1 cellular context compared by ENCODE assay signal in the genomic region with DNA sequence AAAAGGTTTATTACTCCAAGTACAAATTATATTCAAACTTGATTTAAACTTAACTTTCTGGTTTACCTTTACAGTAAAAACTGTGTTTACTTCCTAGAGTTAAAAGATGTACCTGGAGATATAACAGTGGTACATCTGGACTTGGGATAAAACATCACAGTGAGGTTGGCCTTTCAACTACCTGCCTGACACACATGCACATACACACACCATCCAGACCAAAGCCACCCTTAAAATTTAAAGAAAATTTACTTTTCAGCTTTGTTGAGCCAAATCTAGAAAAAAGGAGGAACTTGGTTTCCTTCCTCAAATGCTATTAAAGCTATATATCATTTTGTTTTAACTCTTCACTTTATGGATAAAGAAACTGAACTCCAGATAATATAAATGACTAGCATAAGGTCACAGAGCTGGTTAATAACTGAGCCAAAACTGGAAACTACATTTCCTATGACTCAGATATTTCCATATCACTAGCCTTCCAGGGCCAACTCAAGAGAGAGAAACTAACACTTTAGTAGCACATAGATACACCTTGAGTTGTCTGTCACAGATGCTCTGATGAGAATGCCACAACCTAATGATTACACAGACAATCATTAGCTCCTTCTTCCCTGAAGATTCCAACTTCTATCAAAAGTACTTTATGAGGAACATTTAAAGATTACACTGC.
TF ChIP-seq lines count a peak whose summit lies in the region.

No MANE protein-coding gene starts in this region.

TF ChIP-seq in K562, 482 proteins besides CTCF, POLR2A, EP300 and RAD21 (continued from another document):
- TF ChIP-seq, protein P1, sequence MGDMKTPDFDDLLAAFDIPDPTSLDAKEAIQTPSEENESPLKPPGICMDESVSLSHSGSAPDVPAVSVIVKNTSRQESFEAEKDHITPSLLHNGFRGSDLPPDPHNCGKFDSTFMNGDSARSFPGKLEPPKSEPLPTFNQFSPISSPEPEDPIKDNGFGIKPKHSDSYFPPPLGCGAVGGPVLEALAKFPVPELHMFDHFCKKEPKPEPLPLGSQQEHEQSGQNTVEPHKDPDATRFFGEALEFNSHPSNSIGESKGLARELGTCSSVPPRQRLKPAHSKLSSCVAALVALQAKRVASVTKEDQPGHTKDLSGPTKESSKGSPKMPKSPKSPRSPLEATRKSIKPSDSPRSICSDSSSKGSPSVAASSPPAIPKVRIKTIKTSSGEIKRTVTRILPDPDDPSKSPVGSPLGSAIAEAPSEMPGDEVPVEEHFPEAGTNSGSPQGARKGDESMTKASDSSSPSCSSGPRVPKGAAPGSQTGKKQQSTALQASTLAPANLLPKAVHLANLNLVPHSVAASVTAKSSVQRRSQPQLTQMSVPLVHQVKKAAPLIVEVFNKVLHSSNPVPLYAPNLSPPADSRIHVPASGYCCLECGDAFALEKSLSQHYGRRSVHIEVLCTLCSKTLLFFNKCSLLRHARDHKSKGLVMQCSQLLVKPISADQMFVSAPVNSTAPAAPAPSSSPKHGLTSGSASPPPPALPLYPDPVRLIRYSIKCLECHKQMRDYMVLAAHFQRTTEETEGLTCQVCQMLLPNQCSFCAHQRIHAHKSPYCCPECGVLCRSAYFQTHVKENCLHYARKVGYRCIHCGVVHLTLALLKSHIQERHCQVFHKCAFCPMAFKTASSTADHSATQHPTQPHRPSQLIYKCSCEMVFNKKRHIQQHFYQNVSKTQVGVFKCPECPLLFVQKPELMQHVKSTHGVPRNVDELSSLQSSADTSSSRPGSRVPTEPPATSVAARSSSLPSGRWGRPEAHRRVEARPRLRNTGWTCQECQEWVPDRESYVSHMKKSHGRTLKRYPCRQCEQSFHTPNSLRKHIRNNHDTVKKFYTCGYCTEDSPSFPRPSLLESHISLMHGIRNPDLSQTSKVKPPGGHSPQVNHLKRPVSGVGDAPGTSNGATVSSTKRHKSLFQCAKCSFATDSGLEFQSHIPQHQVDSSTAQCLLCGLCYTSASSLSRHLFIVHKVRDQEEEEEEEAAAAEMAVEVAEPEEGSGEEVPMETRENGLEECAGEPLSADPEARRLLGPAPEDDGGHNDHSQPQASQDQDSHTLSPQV (IDR thresholded peaks at IDR 0.05): no peak; the same call in 1 of the 2 replicates
- TF ChIP-seq TEAD4 (IDR thresholded peaks at IDR 0.05; ENCODE audit: low read length): peak; percentile 54; the same call in 1 of the 2 replicates
- no peak for TF ChIP-seq TEAD4 (CRISPR knock-in tag; IDR thresholded peaks at IDR 0.05; ENCODE audit: borderline replicate concordance)
- no peak for TF ChIP-seq SAFB (IDR thresholded peaks at IDR 0.05; ENCODE audit: borderline replicate concordance, low read depth, low read length)
- TF ChIP-seq, protein P2, sequence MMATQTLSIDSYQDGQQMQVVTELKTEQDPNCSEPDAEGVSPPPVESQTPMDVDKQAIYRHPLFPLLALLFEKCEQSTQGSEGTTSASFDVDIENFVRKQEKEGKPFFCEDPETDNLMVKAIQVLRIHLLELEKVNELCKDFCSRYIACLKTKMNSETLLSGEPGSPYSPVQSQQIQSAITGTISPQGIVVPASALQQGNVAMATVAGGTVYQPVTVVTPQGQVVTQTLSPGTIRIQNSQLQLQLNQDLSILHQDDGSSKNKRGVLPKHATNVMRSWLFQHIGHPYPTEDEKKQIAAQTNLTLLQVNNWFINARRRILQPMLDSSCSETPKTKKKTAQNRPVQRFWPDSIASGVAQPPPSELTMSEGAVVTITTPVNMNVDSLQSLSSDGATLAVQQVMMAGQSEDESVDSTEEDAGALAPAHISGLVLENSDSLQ (IDR thresholded peaks at IDR 0.05): peak; percentile 61
- no peak for TF ChIP-seq LARP7 (IDR thresholded peaks at IDR 0.05)
- TF ChIP-seq, protein P3, sequence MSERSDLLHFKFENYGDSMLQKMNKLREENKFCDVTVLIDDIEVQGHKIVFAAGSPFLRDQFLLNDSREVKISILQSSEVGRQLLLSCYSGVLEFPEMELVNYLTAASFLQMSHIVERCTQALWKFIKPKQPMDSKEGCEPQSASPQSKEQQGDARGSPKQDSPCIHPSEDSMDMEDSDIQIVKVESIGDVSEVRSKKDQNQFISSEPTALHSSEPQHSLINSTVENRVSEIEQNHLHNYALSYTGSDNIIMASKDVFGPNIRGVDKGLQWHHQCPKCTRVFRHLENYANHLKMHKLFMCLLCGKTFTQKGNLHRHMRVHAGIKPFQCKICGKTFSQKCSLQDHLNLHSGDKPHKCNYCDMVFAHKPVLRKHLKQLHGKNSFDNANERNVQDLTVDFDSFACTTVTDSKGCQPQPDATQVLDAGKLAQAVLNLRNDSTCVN (CRISPR knock-in tag; IDR thresholded peaks at IDR 0.05): no peak
- TF ChIP-seq, protein P4, sequence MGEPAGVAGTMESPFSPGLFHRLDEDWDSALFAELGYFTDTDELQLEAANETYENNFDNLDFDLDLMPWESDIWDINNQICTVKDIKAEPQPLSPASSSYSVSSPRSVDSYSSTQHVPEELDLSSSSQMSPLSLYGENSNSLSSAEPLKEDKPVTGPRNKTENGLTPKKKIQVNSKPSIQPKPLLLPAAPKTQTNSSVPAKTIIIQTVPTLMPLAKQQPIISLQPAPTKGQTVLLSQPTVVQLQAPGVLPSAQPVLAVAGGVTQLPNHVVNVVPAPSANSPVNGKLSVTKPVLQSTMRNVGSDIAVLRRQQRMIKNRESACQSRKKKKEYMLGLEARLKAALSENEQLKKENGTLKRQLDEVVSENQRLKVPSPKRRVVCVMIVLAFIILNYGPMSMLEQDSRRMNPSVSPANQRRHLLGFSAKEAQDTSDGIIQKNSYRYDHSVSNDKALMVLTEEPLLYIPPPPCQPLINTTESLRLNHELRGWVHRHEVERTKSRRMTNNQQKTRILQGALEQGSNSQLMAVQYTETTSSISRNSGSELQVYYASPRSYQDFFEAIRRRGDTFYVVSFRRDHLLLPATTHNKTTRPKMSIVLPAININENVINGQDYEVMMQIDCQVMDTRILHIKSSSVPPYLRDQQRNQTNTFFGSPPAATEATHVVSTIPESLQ (CRISPR knock-in tag; IDR thresholded peaks at IDR 0.05): no peak
- peak; percentile 65 for TF ChIP-seq NFE2 (IDR thresholded peaks at IDR 0.05; ENCODE audit: low read depth)
- no peak for TF ChIP-seq MYBL2 (IDR thresholded peaks at IDR 0.05; ENCODE audit: low read depth)
- no peak for TF ChIP-seq MYBL2 (CRISPR knock-in tag; IDR thresholded peaks at IDR 0.05; ENCODE audit: borderline replicate concordance)
- TF ChIP-seq TCF3 (CRISPR knock-in tag; IDR thresholded peaks at IDR 0.05): peak; percentile 64
- no peak for TF ChIP-seq CBX8 (IDR thresholded peaks at IDR 0.05; ENCODE audit: borderline replicate concordance, extremely low read depth, low read depth, low read length, poor library complexity, severe bottlenecking)
- TF ChIP-seq RNF2 (IDR thresholded peaks at IDR 0.05): 0 out of 2 replicates have a peak, but pooled peaks have one; percentile 28
- TF ChIP-seq DPF2 (IDR thresholded peaks at IDR 0.05): peak; percentile 74
- no peak for TF ChIP-seq CCAR2 (IDR thresholded peaks at IDR 0.05; ENCODE audit: low read depth, low read length)
- TF ChIP-seq HDAC2 (IDR thresholded peaks at IDR 0.05): no peak
- no peak for TF ChIP-seq NFXL1 (CRISPR knock-in tag; IDR thresholded peaks at IDR 0.05)
- TF ChIP-seq ZNF316 (IDR thresholded peaks at IDR 0.05): peak; percentile 25
- no peak for TF ChIP-seq NBN (IDR thresholded peaks at IDR 0.05; ENCODE audit: low read depth)
- no peak for TF ChIP-seq GABPB1 (CRISPR knock-in tag; IDR thresholded peaks at IDR 0.05)
- TF ChIP-seq ZNF175 (CRISPR knock-in tag; IDR thresholded peaks at IDR 0.05; ENCODE audit: low read depth): no peak
- TF ChIP-seq MBD2 (IDR thresholded peaks at IDR 0.05; ENCODE audit: borderline replicate concordance, low read depth): no peak
- TF ChIP-seq ZNF197 (CRISPR knock-in tag; IDR thresholded peaks at IDR 0.05; ENCODE audit: low read depth): no peak
- no peak for TF ChIP-seq ZNF696 (CRISPR knock-in tag; conservative IDR thresholded peaks at IDR 0.05)
- TF ChIP-seq MAFK (IDR thresholded peaks at IDR 0.05; ENCODE audit: low read length): no peak
- no peak for TF ChIP-seq ZNF165 (CRISPR knock-in tag; IDR thresholded peaks at IDR 0.05; ENCODE audit: borderline replicate concordance)
- TF ChIP-seq ZNF24 (IDR thresholded peaks at IDR 0.05): 0 out of 2 replicates have a peak, but pooled peaks have one; percentile 50
- TF ChIP-seq MCM7 (IDR thresholded peaks at IDR 0.05): no peak
- TF ChIP-seq SAFB2 (IDR thresholded peaks at IDR 0.05; ENCODE audit: borderline replicate concordance, low read depth, low read length, severe bottlenecking): no peak
- 0 out of 2 replicates have a peak, but pooled peaks have one; percentile 50 for TF ChIP-seq ZEB2 (IDR thresholded peaks at IDR 0.05)
- TF ChIP-seq ZNF778 (CRISPR knock-in tag; IDR thresholded peaks at IDR 0.05): no peak
- TF ChIP-seq HDGF (IDR thresholded peaks at IDR 0.05): no peak
- TF ChIP-seq, protein P5, sequence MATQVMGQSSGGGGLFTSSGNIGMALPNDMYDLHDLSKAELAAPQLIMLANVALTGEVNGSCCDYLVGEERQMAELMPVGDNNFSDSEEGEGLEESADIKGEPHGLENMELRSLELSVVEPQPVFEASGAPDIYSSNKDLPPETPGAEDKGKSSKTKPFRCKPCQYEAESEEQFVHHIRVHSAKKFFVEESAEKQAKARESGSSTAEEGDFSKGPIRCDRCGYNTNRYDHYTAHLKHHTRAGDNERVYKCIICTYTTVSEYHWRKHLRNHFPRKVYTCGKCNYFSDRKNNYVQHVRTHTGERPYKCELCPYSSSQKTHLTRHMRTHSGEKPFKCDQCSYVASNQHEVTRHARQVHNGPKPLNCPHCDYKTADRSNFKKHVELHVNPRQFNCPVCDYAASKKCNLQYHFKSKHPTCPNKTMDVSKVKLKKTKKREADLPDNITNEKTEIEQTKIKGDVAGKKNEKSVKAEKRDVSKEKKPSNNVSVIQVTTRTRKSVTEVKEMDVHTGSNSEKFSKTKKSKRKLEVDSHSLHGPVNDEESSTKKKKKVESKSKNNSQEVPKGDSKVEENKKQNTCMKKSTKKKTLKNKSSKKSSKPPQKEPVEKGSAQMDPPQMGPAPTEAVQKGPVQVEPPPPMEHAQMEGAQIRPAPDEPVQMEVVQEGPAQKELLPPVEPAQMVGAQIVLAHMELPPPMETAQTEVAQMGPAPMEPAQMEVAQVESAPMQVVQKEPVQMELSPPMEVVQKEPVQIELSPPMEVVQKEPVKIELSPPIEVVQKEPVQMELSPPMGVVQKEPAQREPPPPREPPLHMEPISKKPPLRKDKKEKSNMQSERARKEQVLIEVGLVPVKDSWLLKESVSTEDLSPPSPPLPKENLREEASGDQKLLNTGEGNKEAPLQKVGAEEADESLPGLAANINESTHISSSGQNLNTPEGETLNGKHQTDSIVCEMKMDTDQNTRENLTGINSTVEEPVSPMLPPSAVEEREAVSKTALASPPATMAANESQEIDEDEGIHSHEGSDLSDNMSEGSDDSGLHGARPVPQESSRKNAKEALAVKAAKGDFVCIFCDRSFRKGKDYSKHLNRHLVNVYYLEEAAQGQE (CRISPR knock-in tag; IDR thresholded peaks at IDR 0.05; ENCODE audit: low read depth): no peak
- TF ChIP-seq, protein P6, sequence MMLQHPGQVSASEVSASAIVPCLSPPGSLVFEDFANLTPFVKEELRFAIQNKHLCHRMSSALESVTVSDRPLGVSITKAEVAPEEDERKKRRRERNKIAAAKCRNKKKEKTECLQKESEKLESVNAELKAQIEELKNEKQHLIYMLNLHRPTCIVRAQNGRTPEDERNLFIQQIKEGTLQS (IDR thresholded peaks at IDR 0.05): peak; percentile 55
- TF ChIP-seq, protein P6 (CRISPR knock-in tag; conservative IDR thresholded peaks at IDR 0.05): no peak
- TF ChIP-seq, protein P7, sequence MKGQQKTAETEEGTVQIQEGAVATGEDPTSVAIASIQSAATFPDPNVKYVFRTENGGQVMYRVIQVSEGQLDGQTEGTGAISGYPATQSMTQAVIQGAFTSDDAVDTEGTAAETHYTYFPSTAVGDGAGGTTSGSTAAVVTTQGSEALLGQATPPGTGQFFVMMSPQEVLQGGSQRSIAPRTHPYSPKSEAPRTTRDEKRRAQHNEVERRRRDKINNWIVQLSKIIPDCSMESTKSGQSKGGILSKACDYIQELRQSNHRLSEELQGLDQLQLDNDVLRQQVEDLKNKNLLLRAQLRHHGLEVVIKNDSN (CRISPR knock-in tag; IDR thresholded peaks at IDR 0.05): no peak
- TF ChIP-seq, protein P8, sequence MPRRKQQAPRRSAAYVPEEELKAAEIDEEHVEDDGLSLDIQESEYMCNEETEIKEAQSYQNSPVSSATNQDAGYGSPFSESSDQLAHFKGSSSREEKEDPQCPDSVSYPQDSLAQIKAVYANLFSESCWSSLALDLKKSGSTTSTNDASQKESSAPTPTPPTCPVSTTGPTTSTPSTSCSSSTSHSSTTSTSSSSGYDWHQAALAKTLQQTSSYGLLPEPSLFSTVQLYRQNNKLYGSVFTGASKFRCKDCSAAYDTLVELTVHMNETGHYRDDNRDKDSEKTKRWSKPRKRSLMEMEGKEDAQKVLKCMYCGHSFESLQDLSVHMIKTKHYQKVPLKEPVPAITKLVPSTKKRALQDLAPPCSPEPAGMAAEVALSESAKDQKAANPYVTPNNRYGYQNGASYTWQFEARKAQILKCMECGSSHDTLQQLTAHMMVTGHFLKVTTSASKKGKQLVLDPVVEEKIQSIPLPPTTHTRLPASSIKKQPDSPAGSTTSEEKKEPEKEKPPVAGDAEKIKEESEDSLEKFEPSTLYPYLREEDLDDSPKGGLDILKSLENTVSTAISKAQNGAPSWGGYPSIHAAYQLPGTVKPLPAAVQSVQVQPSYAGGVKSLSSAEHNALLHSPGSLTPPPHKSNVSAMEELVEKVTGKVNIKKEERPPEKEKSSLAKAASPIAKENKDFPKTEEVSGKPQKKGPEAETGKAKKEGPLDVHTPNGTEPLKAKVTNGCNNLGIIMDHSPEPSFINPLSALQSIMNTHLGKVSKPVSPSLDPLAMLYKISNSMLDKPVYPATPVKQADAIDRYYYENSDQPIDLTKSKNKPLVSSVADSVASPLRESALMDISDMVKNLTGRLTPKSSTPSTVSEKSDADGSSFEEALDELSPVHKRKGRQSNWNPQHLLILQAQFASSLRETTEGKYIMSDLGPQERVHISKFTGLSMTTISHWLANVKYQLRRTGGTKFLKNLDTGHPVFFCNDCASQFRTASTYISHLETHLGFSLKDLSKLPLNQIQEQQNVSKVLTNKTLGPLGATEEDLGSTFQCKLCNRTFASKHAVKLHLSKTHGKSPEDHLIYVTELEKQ (CRISPR knock-in tag; IDR thresholded peaks at IDR 0.05): no peak
- TF ChIP-seq, protein P9, sequence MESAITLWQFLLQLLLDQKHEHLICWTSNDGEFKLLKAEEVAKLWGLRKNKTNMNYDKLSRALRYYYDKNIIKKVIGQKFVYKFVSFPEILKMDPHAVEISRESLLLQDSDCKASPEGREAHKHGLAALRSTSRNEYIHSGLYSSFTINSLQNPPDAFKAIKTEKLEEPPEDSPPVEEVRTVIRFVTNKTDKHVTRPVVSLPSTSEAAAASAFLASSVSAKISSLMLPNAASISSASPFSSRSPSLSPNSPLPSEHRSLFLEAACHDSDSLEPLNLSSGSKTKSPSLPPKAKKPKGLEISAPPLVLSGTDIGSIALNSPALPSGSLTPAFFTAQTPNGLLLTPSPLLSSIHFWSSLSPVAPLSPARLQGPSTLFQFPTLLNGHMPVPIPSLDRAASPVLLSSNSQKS (CRISPR knock-in tag; IDR thresholded peaks at IDR 0.05): no peak
- no peak for TF ChIP-seq RFX1 (IDR thresholded peaks at IDR 0.05)
- TF ChIP-seq CREM (IDR thresholded peaks at IDR 0.05; ENCODE audit: low read depth): no peak
